1 cellular context compared by ENCODE assay signal in the genomic region with DNA sequence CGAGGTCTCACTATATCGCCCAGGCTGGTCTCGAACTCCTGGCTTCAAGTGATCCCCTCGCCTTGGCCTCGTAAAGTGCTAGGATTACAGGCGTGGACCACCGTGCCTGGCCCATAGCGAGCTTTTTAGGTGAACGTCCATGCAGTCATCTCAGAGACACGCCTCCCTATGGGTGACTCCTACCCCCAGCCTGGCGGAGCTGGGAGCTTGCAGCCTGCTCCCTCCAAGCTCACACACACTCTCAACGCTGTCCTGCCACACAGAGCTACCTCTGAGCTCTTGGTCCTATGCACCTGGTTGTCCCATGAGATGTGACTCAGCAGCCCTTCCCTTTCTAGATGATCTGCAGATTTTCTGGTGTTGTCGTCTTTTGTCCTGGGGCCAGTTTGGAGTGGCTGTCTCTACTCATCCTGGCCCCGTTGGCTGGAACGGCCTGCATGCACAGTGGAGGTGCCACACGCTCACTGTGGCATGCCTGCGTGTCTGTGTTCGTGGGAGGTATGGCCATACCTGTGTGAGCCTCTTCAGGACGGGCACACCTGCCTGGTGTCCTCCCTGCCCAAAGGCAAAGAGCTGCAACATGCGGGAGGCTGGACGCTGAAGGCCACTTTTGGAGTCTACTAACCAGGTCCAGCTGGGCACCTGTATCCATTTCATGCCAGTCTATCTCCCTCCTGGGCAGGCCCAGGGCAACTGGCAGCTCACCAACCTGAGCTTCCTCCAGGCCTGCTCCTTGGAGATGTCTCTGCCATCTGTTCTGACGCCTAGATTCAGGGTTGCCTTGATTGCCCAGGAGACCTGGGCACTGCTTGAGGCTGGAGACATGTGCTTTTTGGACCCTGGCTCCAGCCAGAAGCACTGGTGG.
TF ChIP-seq lines count a peak whose summit lies in the region.

No MANE protein-coding gene starts in this region.

TF ChIP-seq in HepG2, 621 proteins besides CTCF, POLR2A, EP300 and RAD21:
- no peak for TF ChIP-seq SCMH1 (CRISPR knock-in tag; IDR thresholded peaks at IDR 0.05; ENCODE audit: borderline replicate concordance)
- no peak for TF ChIP-seq KAT2B (IDR thresholded peaks at IDR 0.05; ENCODE audit: borderline replicate concordance, low read depth, low read length)
- no peak for TF ChIP-seq KMT2B (CRISPR knock-in tag; IDR thresholded peaks at IDR 0.05)
- no peak for TF ChIP-seq ARNTL (CRISPR knock-in tag; IDR thresholded peaks at IDR 0.05)
- no peak for TF ChIP-seq ZFP1 (CRISPR knock-in tag; IDR thresholded peaks at IDR 0.05)
- TF ChIP-seq, protein P1, sequence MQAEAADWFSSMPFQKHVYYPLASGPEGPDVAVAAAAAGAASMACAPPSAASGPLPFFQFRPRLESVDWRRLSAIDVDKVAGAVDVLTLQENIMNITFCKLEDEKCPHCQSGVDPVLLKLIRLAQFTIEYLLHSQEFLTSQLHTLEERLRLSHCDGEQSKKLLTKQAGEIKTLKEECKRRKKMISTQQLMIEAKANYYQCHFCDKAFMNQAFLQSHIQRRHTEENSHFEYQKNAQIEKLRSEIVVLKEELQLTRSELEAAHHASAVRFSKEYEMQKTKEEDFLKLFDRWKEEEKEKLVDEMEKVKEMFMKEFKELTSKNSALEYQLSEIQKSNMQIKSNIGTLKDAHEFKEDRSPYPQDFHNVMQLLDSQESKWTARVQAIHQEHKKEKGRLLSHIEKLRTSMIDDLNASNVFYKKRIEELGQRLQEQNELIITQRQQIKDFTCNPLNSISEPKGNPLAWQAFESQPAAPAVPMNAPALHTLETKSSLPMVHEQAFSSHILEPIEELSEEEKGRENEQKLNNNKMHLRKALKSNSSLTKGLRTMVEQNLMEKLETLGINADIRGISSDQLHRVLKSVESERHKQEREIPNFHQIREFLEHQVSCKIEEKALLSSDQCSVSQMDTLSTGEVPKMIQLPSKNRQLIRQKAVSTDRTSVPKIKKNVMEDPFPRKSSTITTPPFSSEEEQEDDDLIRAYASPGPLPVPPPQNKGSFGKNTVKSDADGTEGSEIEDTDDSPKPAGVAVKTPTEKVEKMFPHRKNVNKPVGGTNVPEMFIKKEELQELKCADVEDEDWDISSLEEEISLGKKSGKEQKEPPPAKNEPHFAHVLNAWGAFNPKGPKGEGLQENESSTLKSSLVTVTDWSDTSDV (CRISPR knock-in tag; IDR thresholded peaks at IDR 0.05), result 0 out of 2 replicates have a peak, but pooled peaks have one; percentile 42
- no peak for TF ChIP-seq YEATS2 (CRISPR knock-in tag; IDR thresholded peaks at IDR 0.05; ENCODE audit: borderline replicate concordance)
- no peak for TF ChIP-seq GMEB1 (CRISPR knock-in tag; IDR thresholded peaks at IDR 0.05; ENCODE audit: borderline replicate concordance)
